10 cellular contexts compared by ENCODE assay signal in the genomic region with DNA sequence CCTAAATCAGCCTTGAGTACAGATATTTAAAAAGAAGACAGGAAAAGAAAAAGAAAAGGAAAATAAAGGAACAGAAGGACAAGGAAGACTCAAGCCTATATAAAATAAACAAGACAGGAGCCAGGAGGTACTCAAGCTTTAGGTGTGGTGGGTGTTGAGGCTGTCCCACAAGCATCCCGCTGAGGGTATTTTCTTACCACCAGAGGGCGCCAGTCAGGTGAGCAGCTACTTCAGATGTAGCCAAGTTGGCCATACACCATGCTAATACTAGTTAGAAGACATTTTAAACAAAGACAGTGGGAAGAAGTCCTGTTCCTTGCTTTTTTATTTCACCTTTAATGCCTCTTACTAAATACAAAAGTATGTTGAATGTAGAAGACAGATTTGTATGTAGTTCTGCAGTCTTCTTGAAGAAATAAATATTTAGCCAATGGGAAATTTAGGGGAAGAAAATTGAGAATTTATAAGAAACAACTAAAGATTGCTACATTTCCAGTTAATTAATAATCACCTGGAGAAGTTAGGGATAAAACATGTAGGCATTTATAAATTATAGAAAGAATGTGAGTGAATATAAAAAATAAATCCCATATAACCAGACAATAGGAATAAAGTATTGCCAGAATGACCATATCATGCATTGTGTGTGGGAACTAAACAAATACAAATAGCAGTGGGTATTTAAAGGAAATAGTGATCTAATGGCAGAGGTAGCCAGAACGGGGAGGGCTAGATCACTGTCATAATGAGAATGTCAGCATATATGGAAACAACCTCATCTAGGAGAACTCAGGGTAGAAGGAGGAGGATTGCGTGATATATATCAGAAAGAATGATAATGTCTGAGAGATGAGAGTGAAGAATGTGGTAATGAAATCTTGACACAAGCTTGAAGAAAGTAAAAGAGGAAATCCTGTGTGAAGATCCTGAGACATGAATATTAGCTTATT.
DNase-seq lines count a peak whose midpoint lies in the region; FAIRE-seq and TF ChIP-seq lines count a peak whose summit lies in the region.
"Had no signal": no experiment of that assay in that cellular context is flagged by ENCODE, and none has a peak within 500 bp of the region (broad histone marks: within the 10 kb centered on the region; RNA-seq: fewer than 3 reads in every experiment).

No MANE protein-coding gene starts in this region.

- H3K4me1 Mint-ChIP-seq in astrocyte (ENCODE audit: low read depth, unreplicated experiment) = peaks cover 35% of the 10 kb centered on the region

- peak; percentile 24 to 84 (median 65) for DNase-seq in NCI-H1417 (lab: John Stamatoyannopoulos, UW)
- DNase-seq in NCI-H1417 treated with DMSO at 0.1 percent for 48 hours (lab: John Stamatoyannopoulos, UW) = no peak
- peak; percentile 80 for DNase-seq in GM23248
- peak; percentile 76 for DNase-seq in LoVo (ENCODE audit: low spot score)
- peak; percentile 4 for DNase-seq in T-helper 22 cell (ENCODE audit: low read depth)
- DNase-seq in astrocyte (ENCODE audit: low read depth) = peak; percentile 37
- DNase-seq in inferior parietal cortex (ENCODE audit: extremely low spot score) = peak; percentile 68
- peak; percentile 77 to 80 for DNase-seq in stimulated activated CD4-positive, alpha-beta T cell treated with anti-CD3 and anti-CD28 coated beads, Interleukin-2, amount 100 ng/mL, for 24 hours

- no peaks in the 10 kb centered on the region for H3K9me3 Mint-ChIP-seq in astrocyte (ENCODE audit: unreplicated experiment)
- H3K9me3 Mint-ChIP-seq: stimulated activated naive CD8-positive, alpha-beta T cell treated with anti-CD3 and anti-CD28 coated beads, Interleukin-15, Interleukin-2, amounts not matched to agents 100 ng/mL and 50 ng/mL, for 24 hours had no signal

- no peaks in the 10 kb centered on the region for H3K27me3 Mint-ChIP-seq in astrocyte (ENCODE audit: low read depth, unreplicated experiment)
- H3K27me3 Mint-ChIP-seq: stimulated activated naive CD8-positive, alpha-beta T cell treated with anti-CD3 and anti-CD28 coated beads, Interleukin-15, Interleukin-2, amounts not matched to agents 100 ng/mL and 50 ng/mL, for 24 hours had no signal

- H2AFZ ChIP-seq in GM23248 (no peak overlapping the region), astrocyte (ENCODE audit: low read depth, low read length) (no peak overlapping the region)

- no peaks in the 10 kb centered on the region for H3K79me2 ChIP-seq in GM23248 (ENCODE audit: insufficient read depth)
- no peaks in the 10 kb centered on the region for H3K79me2 ChIP-seq in astrocyte (ENCODE audit: insufficient read depth, low read length)

- H3K27ac Mint-ChIP-seq in astrocyte (ENCODE audit: unreplicated experiment) = peak overlapping the region; percentile 90
- H3K27ac Mint-ChIP-seq: stimulated activated naive CD8-positive, alpha-beta T cell treated with anti-CD3 and anti-CD28 coated beads, Interleukin-15, Interleukin-2, amounts not matched to agents 100 ng/mL and 50 ng/mL, for 24 hours had no signal

- no peaks in the 10 kb centered on the region for H3K9me3 ChIP-seq in GM23248 (ENCODE audit: low read depth)
- H3K9me3 ChIP-seq in astrocyte (ENCODE audit: insufficient read depth, low read depth, low read length) = no peaks in the 10 kb centered on the region
- H3K9me3 ChIP-seq: BLaER1 treated with 17β-estradiol and CSF1 and Interleukin-3, amounts not matched to agents 10 nM and 100 nM had no signal

- 13 to 18% methylated on average over 4 of the region's 4 CpGs for WGBS in GM23248 (ENCODE audit: low coverage in 1 of 2, low lambda C conversion rate in 2 of 2, missing lambda C conversion rate in 2 of 2), 2 experiments

- in situ Hi-C loops in GM23248 (cut with MboI) = no loop called here

- H3K4me2 ChIP-seq in GM23248 (ENCODE audit: unreplicated experiment) (peak overlapping the region; percentile 34), astrocyte (ENCODE audit: low read length) (no peak overlapping the region)

- peak; percentile 80 for TF ChIP-seq CTCF in astrocyte (IDR thresholded peaks at IDR 0.05; ENCODE audit: insufficient read depth, low read depth, low read length)

- peaks cover 43% of the 10 kb centered on the region for H3K4me1 ChIP-seq in GM23248 (ENCODE audit: insufficient read depth)
- H3K4me1 ChIP-seq in astrocyte (ENCODE audit: insufficient read depth, low read length) = peaks cover 14% of the 10 kb centered on the region

- no peaks in the 10 kb centered on the region for H3K27me3 ChIP-seq in GM23248 (replicated peaks; ENCODE audit: insufficient read depth)
- no peaks in the 10 kb centered on the region for H3K27me3 ChIP-seq in astrocyte (ENCODE audit: insufficient read depth, low read length)
- H3K27me3 ChIP-seq: BLaER1 treated with 17β-estradiol and CSF1 and Interleukin-3, amounts not matched to agents 10 nM and 100 nM had no signal

- H3K36me3 ChIP-seq in GM23248 (ENCODE audit: low read depth) (no peaks in the 10 kb centered on the region), astrocyte (ENCODE audit: insufficient read depth, low read length) (no peaks in the 10 kb centered on the region)

- no peaks in the 10 kb centered on the region for H3K36me3 Mint-ChIP-seq in astrocyte (ENCODE audit: low read depth, unreplicated experiment)

- FAIRE-seq in astrocyte (lab: Jason Lieb, UNC) = peak; percentile 80

- no peaks in the 10 kb centered on the region for H3K9me2 ChIP-seq in GM23248 (ENCODE audit: insufficient read depth)

- H4K20me1 ChIP-seq in GM23248 (ENCODE audit: insufficient read depth) (no peaks in the 10 kb centered on the region), astrocyte (ENCODE audit: insufficient read depth, low read length) (no peaks in the 10 kb centered on the region)
- H4K20me1 ChIP-seq: BLaER1 treated with 17β-estradiol and CSF1 and Interleukin-3, amounts not matched to agents 10 nM and 100 nM had no signal

- H3K27ac ChIP-seq in GM23248 = peak overlapping the region; percentile 88
- H3K27ac ChIP-seq in astrocyte (ENCODE audit: low read depth, low read length) = peak overlapping the region; percentile 50

- H3K9ac ChIP-seq in GM23248 (no peak overlapping the region), astrocyte (ENCODE audit: low read length) (no peak overlapping the region)
- H3K9ac ChIP-seq: BLaER1 treated with 17β-estradiol and CSF1 and Interleukin-3, amounts not matched to agents 10 nM and 100 nM had no signal

- H3K4me3 ChIP-seq in GM23248 (no peak overlapping the region), astrocyte (ENCODE audit: insufficient read depth, low read depth, low read length) (no peak overlapping the region)
- H3K4me3 ChIP-seq: BLaER1 treated with 17β-estradiol and CSF1 and Interleukin-3, amounts not matched to agents 10 nM and 100 nM had no signal

- peaks cover 47% of the 10 kb centered on the region for H3F3A ChIP-seq in GM23248 (ENCODE audit: insufficient read depth)

- no peak overlapping the region for H3K4me3 Mint-ChIP-seq in astrocyte (ENCODE audit: unreplicated experiment)
- H3K4me3 Mint-ChIP-seq: stimulated activated naive CD8-positive, alpha-beta T cell treated with anti-CD3 and anti-CD28 coated beads, Interleukin-15, Interleukin-2, amounts not matched to agents 100 ng/mL and 50 ng/mL, for 24 hours had no signal
